23 cellular contexts compared by ENCODE assay signal in the genomic region with DNA sequence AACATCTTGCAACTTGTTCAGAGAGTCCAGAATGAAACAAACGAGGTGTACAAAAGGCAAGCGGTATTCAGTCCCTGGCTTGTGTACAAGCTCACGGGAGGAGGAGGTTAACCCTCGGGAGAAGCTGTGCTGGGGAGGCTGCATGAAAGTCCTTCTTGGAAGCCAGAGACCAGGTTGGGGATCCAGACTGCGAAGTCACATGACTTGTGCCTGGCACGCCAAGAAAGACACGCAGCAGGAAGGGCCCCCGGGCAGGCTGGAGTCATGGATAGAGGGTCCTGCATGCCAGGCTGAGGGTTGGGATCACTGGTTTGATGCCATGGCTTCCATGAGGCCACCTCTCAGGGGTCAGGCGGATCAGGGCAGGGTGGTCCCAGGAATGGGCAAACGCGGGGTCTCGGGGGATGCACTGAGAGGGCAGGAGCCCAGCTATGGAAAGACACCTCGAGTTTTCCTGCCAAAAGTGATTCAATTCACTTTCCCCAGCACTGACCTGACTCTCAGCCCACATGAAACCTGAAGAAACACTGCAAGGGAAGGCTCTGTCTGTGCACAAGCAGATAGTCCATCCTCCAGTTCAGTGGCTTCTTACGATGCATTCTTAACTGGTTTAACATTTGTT.
DNase-seq lines count a peak whose midpoint lies in the region; ATAC-seq and TF ChIP-seq lines count a peak whose summit lies in the region.
"Had no signal": no experiment of that assay in that cellular context is flagged by ENCODE, and none has a peak within 500 bp of the region (broad histone marks: within the 10 kb centered on the region; RNA-seq: fewer than 3 reads in every experiment).

No MANE protein-coding gene starts in this region.

- TF ChIP-seq EP300 in esophagus muscularis mucosa (IDR thresholded peaks at IDR 0.05): no peak

- WGBS in esophagus muscularis mucosa: 84% methylated on average over 14 of the region's 14 CpGs

- DNase-seq in activated CD8-positive, alpha-beta T cell treated with anti-CD3 and anti-CD28 coated beads, Interleukin-2, amount 10 ng/mL, durations not matched to agents 7 days and 5 days: peak; percentile 13
- no peak for DNase-seq in activated CD8-positive, alpha-beta T cell treated with anti-CD3 and anti-CD28 coated beads for 36 hours
- DNase-seq in activated CD4-positive, alpha-beta memory T cell treated with anti-CD3 and anti-CD28 coated beads, Interleukin-2, amount 10 ng/mL, durations not matched to agents 7 days and 5 days: peak; percentile 11
- peak; percentile 79 for DNase-seq in esophagus muscularis mucosa (ENCODE audit: extremely low spot score)
- peak; percentile 31 for DNase-seq in sciatic nerve (ENCODE audit: low spot score)
- no peak for DNase-seq in COLO668 (lab: John Stamatoyannopoulos, UW; ENCODE audit: unreplicated experiment)
- DNase-seq: central memory CD4-positive, alpha-beta T cell; COR-L47; DMS79 treated with DMSO at 0.1 percent for 48 hours; effector CD8-positive, alpha-beta T cell; foreskin melanocyte; hypothalamus; KG1; MV-4-11; NCI-H1694 treated with DMSO at 0.1 percent for 48 hours; NCI-H526 treated with DMSO at 0.1 percent for 48 hours had no signal

- H3K27me3 Mint-ChIP-seq in activated CD8-positive, alpha-beta T cell treated with anti-CD3 and anti-CD28 coated beads, Interleukin-2, amount 10 ng/mL, durations not matched to agents 7 days and 5 days (ENCODE audit: low read depth): peaks cover 8% of the 10 kb centered on the region
- peaks cover 1% of the 10 kb centered on the region for H3K27me3 Mint-ChIP-seq in activated CD8-positive, alpha-beta T cell treated with anti-CD3 and anti-CD28 coated beads for 36 hours
- H3K27me3 Mint-ChIP-seq in activated CD4-positive, alpha-beta memory T cell treated with anti-CD3 and anti-CD28 coated beads, Interleukin-2, amount 10 ng/mL, durations not matched to agents 7 days and 5 days: no peaks in the 10 kb centered on the region

- POLR2A ChIA-PET in activated CD8-positive, alpha-beta T cell treated with anti-CD3 and anti-CD28 coated beads, Interleukin-2, amount 10 ng/mL, durations not matched to agents 7 days and 5 days (lab: Charles Lee): no interaction called here
- POLR2A ChIA-PET in activated CD8-positive, alpha-beta T cell treated with anti-CD3 and anti-CD28 coated beads for 36 hours (lab: Charles Lee): no interaction called here
- POLR2A ChIA-PET in activated CD4-positive, alpha-beta memory T cell treated with anti-CD3 and anti-CD28 coated beads, Interleukin-2, amount 10 ng/mL, durations not matched to agents 7 days and 5 days (lab: Charles Lee): no interaction called here

- peaks cover 5% of the 10 kb centered on the region for H3K9me3 Mint-ChIP-seq in activated CD8-positive, alpha-beta T cell treated with anti-CD3 and anti-CD28 coated beads, Interleukin-2, amount 10 ng/mL, durations not matched to agents 7 days and 5 days (ENCODE audit: insufficient read depth)
- H3K9me3 Mint-ChIP-seq in activated CD8-positive, alpha-beta T cell treated with anti-CD3 and anti-CD28 coated beads for 36 hours: no peaks in the 10 kb centered on the region
- peaks cover 5% of the 10 kb centered on the region for H3K9me3 Mint-ChIP-seq in activated CD4-positive, alpha-beta memory T cell treated with anti-CD3 and anti-CD28 coated beads, Interleukin-2, amount 10 ng/mL, durations not matched to agents 7 days and 5 days
- H3K9me3 Mint-ChIP-seq: activated naive CD4-positive, alpha-beta T cell treated with anti-CD3 and anti-CD28 coated beads, Interleukin-2, amount 50 U/mL, for 72 hours had no signal

- peaks cover 6% of the 10 kb centered on the region for H3K4me1 Mint-ChIP-seq in activated CD8-positive, alpha-beta T cell treated with anti-CD3 and anti-CD28 coated beads, Interleukin-2, amount 10 ng/mL, durations not matched to agents 7 days and 5 days (ENCODE audit: low read depth)
- no peaks in the 10 kb centered on the region for H3K4me1 Mint-ChIP-seq in activated CD8-positive, alpha-beta T cell treated with anti-CD3 and anti-CD28 coated beads for 36 hours (ENCODE audit: low read depth)
- no peaks in the 10 kb centered on the region for H3K4me1 Mint-ChIP-seq in activated CD4-positive, alpha-beta memory T cell treated with anti-CD3 and anti-CD28 coated beads, Interleukin-2, amount 10 ng/mL, durations not matched to agents 7 days and 5 days

- TF ChIP-seq POLR2A in esophagus muscularis mucosa (IDR thresholded peaks at IDR 0.05; ENCODE audit: low read depth): no peak

- H3K27me3 ChIP-seq in esophagus muscularis mucosa: peaks cover 0 to 29% (median 0%) of the 10 kb centered on the region in 4 donors
- H3K27me3 ChIP-seq: ascending aorta had no signal

- CTCF ChIA-PET in activated CD8-positive, alpha-beta T cell treated with anti-CD3 and anti-CD28 coated beads, Interleukin-2, amount 10 ng/mL, durations not matched to agents 7 days and 5 days (lab: Charles Lee): no interaction called here
- CTCF ChIA-PET in activated CD8-positive, alpha-beta T cell treated with anti-CD3 and anti-CD28 coated beads for 36 hours (lab: Charles Lee): no interaction called here
- CTCF ChIA-PET in activated CD4-positive, alpha-beta memory T cell treated with anti-CD3 and anti-CD28 coated beads, Interleukin-2, amount 10 ng/mL, durations not matched to agents 7 days and 5 days (lab: Charles Lee): no interaction called here

- H3K4me3 Mint-ChIP-seq in activated CD8-positive, alpha-beta T cell treated with anti-CD3 and anti-CD28 coated beads, Interleukin-2, amount 10 ng/mL, durations not matched to agents 7 days and 5 days: no peak overlapping the region
- no peak overlapping the region for H3K4me3 Mint-ChIP-seq in activated CD8-positive, alpha-beta T cell treated with anti-CD3 and anti-CD28 coated beads for 36 hours
- no peak overlapping the region for H3K4me3 Mint-ChIP-seq in activated CD4-positive, alpha-beta memory T cell treated with anti-CD3 and anti-CD28 coated beads, Interleukin-2, amount 10 ng/mL, durations not matched to agents 7 days and 5 days

- no peaks in the 10 kb centered on the region for H3K36me3 ChIP-seq in esophagus muscularis mucosa
- H3K36me3 ChIP-seq: ascending aorta, upper lobe of right lung had no signal

- intact Hi-C loops in activated CD8-positive, alpha-beta T cell treated with anti-CD3 and anti-CD28 coated beads for 36 hours (cut with micrococcal nuclease): no loop called here
- intact Hi-C loops in esophagus muscularis mucosa (cut with DNase I): no loop called here
- intact Hi-C loops in sciatic nerve (cut with DNase I): no loop called here

- TF ChIP-seq CTCF in activated CD8-positive, alpha-beta T cell treated with anti-CD3 and anti-CD28 coated beads for 36 hours (IDR thresholded peaks at IDR 0.05): no peak
- no peak for TF ChIP-seq CTCF in esophagus muscularis mucosa (IDR thresholded peaks at IDR 0.05)

- H3K36me3 Mint-ChIP-seq in activated CD8-positive, alpha-beta T cell treated with anti-CD3 and anti-CD28 coated beads, Interleukin-2, amount 10 ng/mL, durations not matched to agents 7 days and 5 days (ENCODE audit: low read depth): no peaks in the 10 kb centered on the region
- no peaks in the 10 kb centered on the region for H3K36me3 Mint-ChIP-seq in activated CD8-positive, alpha-beta T cell treated with anti-CD3 and anti-CD28 coated beads for 36 hours (ENCODE audit: low read depth)
- no peaks in the 10 kb centered on the region for H3K36me3 Mint-ChIP-seq in activated CD4-positive, alpha-beta memory T cell treated with anti-CD3 and anti-CD28 coated beads, Interleukin-2, amount 10 ng/mL, durations not matched to agents 7 days and 5 days (ENCODE audit: low read depth)
- H3K36me3 Mint-ChIP-seq: activated naive CD4-positive, alpha-beta T cell treated with anti-CD3 and anti-CD28 coated beads, Interleukin-2, amount 50 U/mL, for 72 hours had no signal

- no peak for ATAC-seq in activated CD8-positive, alpha-beta T cell treated with anti-CD3 and anti-CD28 coated beads, Interleukin-2, amount 10 ng/mL, durations not matched to agents 7 days and 5 days
- ATAC-seq in activated CD8-positive, alpha-beta T cell treated with anti-CD3 and anti-CD28 coated beads for 36 hours: no peak
- no peak for ATAC-seq in sciatic nerve
- ATAC-seq in HG03442 (IDR thresholded peaks at IDR 0.05; ENCODE audit: unreplicated experiment): no peak
- ATAC-seq in GM18909 (IDR thresholded peaks at IDR 0.05; ENCODE audit: poor library complexity, unreplicated experiment): no peak
- ATAC-seq: activated CD4-positive, CD25-positive, alpha-beta regulatory T cell treated with anti-CD3 and anti-CD28 coated beads, Interleukin-2, amount 50 U/mL, for 24 hours; activated naive CD4-positive, alpha-beta T cell treated with anti-CD3 and anti-CD28 coated beads, Interleukin-2, amount 50 U/mL, for 72 hours; GM12878; upper lobe of right lung had no signal

- H3K27ac ChIP-seq in esophagus muscularis mucosa (replicated peaks in 1 of 4): no peak overlapping the region
- H3K27ac ChIP-seq: ascending aorta, upper lobe of right lung had no signal

- no peak overlapping the region for H3K4me3 ChIP-seq in esophagus muscularis mucosa
- H3K4me3 ChIP-seq: ascending aorta, GM12878, upper lobe of right lung had no signal

- no peak overlapping the region for H3K27ac Mint-ChIP-seq in activated CD8-positive, alpha-beta T cell treated with anti-CD3 and anti-CD28 coated beads, Interleukin-2, amount 10 ng/mL, durations not matched to agents 7 days and 5 days
- no peak overlapping the region for H3K27ac Mint-ChIP-seq in activated CD8-positive, alpha-beta T cell treated with anti-CD3 and anti-CD28 coated beads for 36 hours
- no peak overlapping the region for H3K27ac Mint-ChIP-seq in activated CD4-positive, alpha-beta memory T cell treated with anti-CD3 and anti-CD28 coated beads, Interleukin-2, amount 10 ng/mL, durations not matched to agents 7 days and 5 days
- H3K27ac Mint-ChIP-seq: activated naive CD4-positive, alpha-beta T cell treated with anti-CD3 and anti-CD28 coated beads, Interleukin-2, amount 50 U/mL, for 72 hours had no signal

- no peaks in the 10 kb centered on the region for H3K9me3 ChIP-seq in esophagus muscularis mucosa
- H3K9me3 ChIP-seq: ascending aorta, upper lobe of right lung had no signal

- H3K4me1 ChIP-seq in esophagus muscularis mucosa: no peaks in the 10 kb centered on the region
- H3K4me1 ChIP-seq: ascending aorta, upper lobe of right lung had no signal

Comparison
In these comparisons a context has a peak if more than half of its experiments do, and no peak if none do; other contexts are left out.
1. DNase-seq: peak in activated CD8-positive, alpha-beta T cell treated with anti-CD3 and anti-CD28 coated beads, Interleukin-2, amount 10 ng/mL, durations not matched to agents 7 days and 5 days (single experiment), activated CD4-positive, alpha-beta memory T cell treated with anti-CD3 and anti-CD28 coated beads, Interleukin-2, amount 10 ng/mL, durations not matched to agents 7 days and 5 days (single experiment), esophagus muscularis mucosa (single experiment) and sciatic nerve (single experiment); none in activated CD8-positive, alpha-beta T cell treated with anti-CD3 and anti-CD28 coated beads for 36 hours (single experiment) and COLO668 (single experiment).